In the genomic region with DNA sequence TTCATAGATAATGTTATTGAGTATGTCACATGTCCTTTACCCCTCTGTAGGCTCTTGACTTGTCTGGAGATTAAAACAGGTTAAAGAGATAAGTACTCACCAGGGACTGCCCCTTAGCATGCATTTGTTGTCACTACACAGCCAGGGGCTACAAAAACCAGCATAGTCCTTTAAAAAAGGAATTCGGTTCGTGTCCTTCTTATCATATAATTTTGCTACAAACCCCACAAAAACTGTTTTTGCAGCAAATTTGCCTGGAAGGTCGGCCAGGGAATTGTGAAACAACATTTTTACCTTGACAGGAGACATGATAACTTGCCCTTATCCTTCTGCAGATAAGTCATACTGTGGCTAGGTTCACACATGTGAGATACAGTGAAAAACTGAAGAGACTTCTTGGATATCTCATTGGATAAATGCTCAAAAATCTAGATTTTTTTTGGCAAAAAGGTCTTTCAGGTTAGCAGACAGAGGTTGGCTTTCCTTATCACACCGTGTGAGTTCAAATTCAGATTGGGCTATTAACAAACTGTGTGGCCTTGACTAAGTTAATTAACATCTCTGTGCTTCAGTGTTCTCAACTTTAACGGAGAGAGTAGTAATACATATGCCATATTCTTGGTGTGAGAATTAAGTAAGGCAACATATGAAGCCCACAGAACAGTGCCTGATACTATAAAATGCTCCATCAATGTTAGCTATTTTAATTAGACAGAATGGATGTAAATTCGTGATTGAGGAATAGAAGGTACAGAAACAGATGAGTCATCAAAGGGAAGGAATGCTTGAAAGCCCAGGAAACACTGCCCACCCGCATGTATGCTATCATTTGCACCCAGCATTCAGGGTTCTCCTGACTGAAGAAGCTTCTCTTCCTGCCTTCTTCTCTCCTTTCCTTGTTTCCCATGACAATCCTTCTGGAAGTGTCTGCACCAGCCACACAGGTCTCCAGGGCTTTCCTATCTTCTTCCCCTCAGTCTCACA, we compare ENCODE assay signal across 8 cellular contexts. TPM values are rescaled to one million over a fixed set of nuclear protein-coding genes. Genes with fewer than 3 reads are reported as not detected.
DNase-seq lines count a peak whose midpoint lies in the region; ATAC-seq, FAIRE-seq and TF ChIP-seq lines count a peak whose summit lies in the region.

No MANE protein-coding gene starts in this region.

- H3K4me1 ChIP-seq in suprapubic skin, result peaks cover 5% of the 10 kb centered on the region

- H3K36me3 ChIP-seq in suprapubic skin, result no peaks in the 10 kb centered on the region

- FAIRE-seq in GM12892 (lab: Jason Lieb, UNC), result peak; percentile 17

- no peak overlapping the region for H3K27ac ChIP-seq in suprapubic skin

- 60% methylated on average over 7 of the region's 7 CpGs for WGBS in suprapubic skin

- no peaks in the 10 kb centered on the region for H3K9me3 ChIP-seq in suprapubic skin

- TF ChIP-seq POLR2A in GM12892 (IDR thresholded peaks at IDR 0.05; ENCODE audit: low read depth, low read length) (no peak), suprapubic skin (IDR thresholded peaks at IDR 0.05) (no peak)

- no peak overlapping the region for H3K4me3 ChIP-seq in suprapubic skin

- peak; percentile 34 for ATAC-seq in GM21619 (IDR thresholded peaks at IDR 0.05; ENCODE audit: unreplicated experiment)

- TF ChIP-seq EP300 in suprapubic skin (IDR thresholded peaks at IDR 0.05), result no peak

- H3K27me3 ChIP-seq in suprapubic skin, result no peaks in the 10 kb centered on the region

- TF ChIP-seq CTCF in suprapubic skin (IDR thresholded peaks at IDR 0.05), result no peak

- DNase-seq in GM12892 (ENCODE audit: insufficient read length) (no peak), NCI-H82 (lab: John Stamatoyannopoulos, UW) (peak; percentile 60), glomerular visceral epithelial cell (ENCODE audit: extremely low spot score) (peak; percentile 1), NCI-H510A (lab: John Stamatoyannopoulos, UW) (no peak), suprapubic skin (ENCODE audit: low spot score in 2 of 2) (no peak), ecto neural progenitor cell (ENCODE audit: low spot score) (no peak)
- DNase-seq in activated CD4-positive, alpha-beta T cell treated with anti-CD3 and anti-CD28 coated beads, Interleukin-2, amount 50 U/mL, for 48 hours, result no peak

RNA-seq across cellular contexts. Expression of gene FAM9C, which starts 30.0 kb away (rescaled TPM):
- polyA plus RNA-seq in GM12892 (2012; ENCODE audit: missing spikeins), result 0.17 TPM
- total RNA-seq in suprapubic skin, result not detected

RNA-seq across cellular contexts. Expression of gene TMSB4X, which starts 39.5 kb away (rescaled TPM):
- polyA plus RNA-seq in GM12892 (2012; ENCODE audit: missing spikeins), result 23,212 TPM
- 1,000 to 10,000 TPM in 3 of 4 donors, 100 to 1,000 TPM in 1; 880 to 1,466 (median 1,228) TPM for total RNA-seq in suprapubic skin

Comparison
In these comparisons a context has a peak if more than half of its experiments do, and no peak if none do; other contexts are left out.
1. DNase-seq: peak in NCI-H82 (single experiment) and glomerular visceral epithelial cell (single experiment); none in GM12892 (single experiment), NCI-H510A (single experiment), suprapubic skin (0 of 2), ecto neural progenitor cell (single experiment) and activated CD4-positive, alpha-beta T cell treated with anti-CD3 and anti-CD28 coated beads, Interleukin-2, amount 50 U/mL, for 48 hours (0 of 2).